8 cellular contexts compared by ENCODE assay signal in genomic region chr5:137754961-137755762, GRCh38. TPM values are rescaled to one million over a fixed set of nuclear protein-coding genes. Genes with fewer than 3 reads are reported as not detected.
DNase-seq lines count a peak whose midpoint lies in the region; ATAC-seq and TF ChIP-seq lines count a peak whose summit lies in the region.

No MANE protein-coding gene starts in this region.

- H3F3A ChIP-seq in PC-3 (ENCODE audit: low read length, unreplicated experiment), result no peaks in the 10 kb centered on the region

- in situ Hi-C loops in KBM-7 (cut with MboI; ENCODE audit: low pct_unique_long_range_greater_than_20kb, low sequenced_read_pairs), result no loop called here

- no peaks in the 10 kb centered on the region for H3K9me2 ChIP-seq in PC-3 (replicated peaks; ENCODE audit: low read length)

- no peak for DNase-seq in PC-3
- DNase-seq in SK-N-DZ (ENCODE audit: low spot score), result no peak
- no peak for DNase-seq in NCI-H1694 treated with DMSO at 0.1 percent for 48 hours (lab: John Stamatoyannopoulos, UW)
- DNase-seq in KBM-7, result no peak

- WGBS in esophagus, 2 donors, result 28 to 29% methylated on average over 36 of the region's 36 CpGs

- H3K4me3 ChIP-seq in BLaER1, result peak overlapping the region; percentile 94
- H3K4me3 ChIP-seq in PC-3 (ENCODE audit: low read length), result peak overlapping the region; percentile 79
- H3K4me3 ChIP-seq in esophagus (ENCODE audit: low read depth in 1 of 2, low read length in 2 of 2), result peak overlapping the region; percentile 81 to 97
- H3K4me3 ChIP-seq in neutrophil (ENCODE audit: low read depth in 1 of 2, low read length in 1 of 2), result peak overlapping the region; percentile 87 to 92

- H3K4me1 ChIP-seq in BLaER1 (peaks cover 21% of the 10 kb centered on the region), PC-3 (ENCODE audit: insufficient read depth, low read length) (peaks cover 18% of the 10 kb centered on the region), esophagus (ENCODE audit: control insufficient read depth in 2 of 2, insufficient read depth in 2 of 2, low read length in 1 of 2) (no peaks in the 10 kb centered on the region), neutrophil (ENCODE audit: control insufficient read depth in 1 of 2, insufficient read depth in 1 of 2, low read depth in 1 of 2, low read length in 1 of 2) (peaks cover 27 to 34% of the 10 kb centered on the region in 2 experiments)

- intact Hi-C loops in PC-3 (cut with micrococcal nuclease), result no loop called here

- no peaks in the 10 kb centered on the region for H3K27me3 ChIP-seq in BLaER1
- no peaks in the 10 kb centered on the region for H3K27me3 ChIP-seq in PC-3 (ENCODE audit: low read length)
- H3K27me3 ChIP-seq in esophagus (ENCODE audit: control insufficient read depth in 1 of 2, insufficient read depth in 2 of 2, low read length in 2 of 2), result no peaks in the 10 kb centered on the region
- no peaks in the 10 kb centered on the region for H3K27me3 ChIP-seq in neutrophil

- H3K27ac ChIP-seq in BLaER1, result peak overlapping the region; percentile 99
- H3K27ac ChIP-seq in PC-3 (ENCODE audit: low read length), result peak overlapping the region; percentile 90
- peak overlapping the region; percentile 98 to 100 for H3K27ac ChIP-seq in esophagus (ENCODE audit: low read depth in 2 of 2, low read length in 1 of 2)
- peak overlapping the region; percentile 97 for H3K27ac ChIP-seq in neutrophil

- CTCF ChIA-PET in PC-3 (lab: Charles Lee), result no interaction called here

- peak overlapping the region; percentile 85 for H2AFZ ChIP-seq in PC-3 (ENCODE audit: low read length)

- peaks cover 40% of the 10 kb centered on the region for H3K79me2 ChIP-seq in PC-3 (ENCODE audit: low read length)

- BruUV-seq in PC-3 (replicated peaks; lab: Mats Ljungman, UMichigan), result TSS peak; percentile 85

- H4K20me1 ChIP-seq in BLaER1, result peaks cover 38% of the 10 kb centered on the region
- H4K20me1 ChIP-seq in PC-3 (ENCODE audit: low read length), result peaks cover 30% of the 10 kb centered on the region

- ATAC-seq in GM21447 (IDR thresholded peaks at IDR 0.05; ENCODE audit: unreplicated experiment) (peak; percentile 14), PC-3 (peak; percentile 15)

- peak overlapping the region; percentile 73 for H3K4me2 ChIP-seq in BLaER1
- peak overlapping the region; percentile 98 for H3K4me2 ChIP-seq in PC-3 (ENCODE audit: low read length)

- H3K9me3 ChIP-seq in BLaER1 (no peaks in the 10 kb centered on the region), PC-3 (ENCODE audit: low read length) (no peaks in the 10 kb centered on the region), esophagus (ENCODE audit: control insufficient read depth in 2 of 2, insufficient read depth in 1 of 2, low read depth in 1 of 2, low read length in 1 of 2) (no peaks in the 10 kb centered on the region), neutrophil (no peaks in the 10 kb centered on the region)

- POLR2A ChIA-PET in PC-3 (lab: Charles Lee; ENCODE audit: unreplicated experiment), result interaction anchor here (0.7 kb wide), 1 partner anchor 14 kb away, joined by 3 read pairs; no protein-coding TSS in a partner anchor

- no peak for TF ChIP-seq CTCF in PC-3 (conservative IDR thresholded peaks at IDR 0.05; ENCODE audit: low read depth, low read length)
- no peak for TF ChIP-seq CTCF in neutrophil (IDR thresholded peaks at IDR 0.05)

- H3K36me3 ChIP-seq in BLaER1 (peaks cover 10% of the 10 kb centered on the region; the same call in 1 of the 2 replicates), PC-3 (ENCODE audit: low read depth, low read length) (peaks cover 11% of the 10 kb centered on the region), esophagus (ENCODE audit: control insufficient read depth in 2 of 2, insufficient read depth in 2 of 2, low read length in 1 of 2) (peaks cover 0 to 3% of the 10 kb centered on the region in 2 donors), neutrophil (no peaks in the 10 kb centered on the region)

- H3K9ac ChIP-seq in BLaER1 (peak overlapping the region; percentile 100), PC-3 (ENCODE audit: low read length) (peak overlapping the region; percentile 99)

RNA-seq across cellular contexts. Expression of gene HNRNPA0, which starts 1.0 kb away (rescaled TPM):
- 13.0 and 14.9 TPM in 2 replicates for total RNA-seq in PC-3 (2014; rRNA removed)
- polyA plus RNA-seq in esophagus, result 10 to 100 TPM; 12.8 to 20.0 TPM
- polyA plus RNA-seq in SK-N-DZ (2014; cell fraction: cytosol; rRNA removed), result 31.3 and 45.2 TPM in 2 replicates
- 11.8 and 15.1 TPM in 2 replicates for polyA plus RNA-seq in SK-N-DZ (2014; cell fraction: nucleus; rRNA removed)

RNA-seq across cellular contexts. Expression of gene KLHL3, which starts 19.3 kb away (rescaled TPM):
- 2.9 and 4.0 TPM in 2 replicates for total RNA-seq in PC-3 (2014; rRNA removed)
- polyA plus RNA-seq in esophagus, result 1 to 10 TPM in 1 of 2 donors, under 1 TPM in 1; 0.95 to 1.9 TPM
- polyA plus RNA-seq in SK-N-DZ (2014; cell fraction: cytosol; rRNA removed), result 3.4 and 4.1 TPM in 2 replicates
- 14.0 and 20.3 TPM in 2 replicates for polyA plus RNA-seq in SK-N-DZ (2014; cell fraction: nucleus; rRNA removed)
